In genomic region chr7:38375453-38375852, GRCh38 we compare ENCODE assay signal across 18 cellular contexts.
"Had no signal": no experiment of that assay in that cellular context is flagged by ENCODE, and none has a peak within 500 bp of the region (broad histone marks: within the 10 kb centered on the region; RNA-seq: fewer than 3 reads in every experiment).

No MANE protein-coding gene starts in this region.

- DNase-seq: KBM-7, MM.1S, NCI-H1105 treated with DMSO at 0.1 percent for 48 hours, NCI-H1417 treated with DMSO at 0.1 percent for 48 hours, NCI-H146, NCI-H1694 treated with DMSO at 0.1 percent for 48 hours, NCI-H1930, NCI-H2081, NCI-H2107, NCI-H2227 treated with DMSO at 0.1 percent for 48 hours, NCI-H510A, NCI-H524 treated with DMSO at 0.1 percent for 48 hours, NCI-H82, Right ventricle myocardium superior, RPMI8226, SIG-M5 had no signal

- H3K27me3 ChIP-seq: SJSA1 had no signal

- H3K36me3 ChIP-seq: SJSA1 had no signal

- H3K4me3 ChIP-seq: SJSA1, SK-N-MC had no signal

- H3K9me3 ChIP-seq: SJSA1 had no signal
